Comparison of ENCODE assay signal across 18 cellular contexts in the genomic region with DNA sequence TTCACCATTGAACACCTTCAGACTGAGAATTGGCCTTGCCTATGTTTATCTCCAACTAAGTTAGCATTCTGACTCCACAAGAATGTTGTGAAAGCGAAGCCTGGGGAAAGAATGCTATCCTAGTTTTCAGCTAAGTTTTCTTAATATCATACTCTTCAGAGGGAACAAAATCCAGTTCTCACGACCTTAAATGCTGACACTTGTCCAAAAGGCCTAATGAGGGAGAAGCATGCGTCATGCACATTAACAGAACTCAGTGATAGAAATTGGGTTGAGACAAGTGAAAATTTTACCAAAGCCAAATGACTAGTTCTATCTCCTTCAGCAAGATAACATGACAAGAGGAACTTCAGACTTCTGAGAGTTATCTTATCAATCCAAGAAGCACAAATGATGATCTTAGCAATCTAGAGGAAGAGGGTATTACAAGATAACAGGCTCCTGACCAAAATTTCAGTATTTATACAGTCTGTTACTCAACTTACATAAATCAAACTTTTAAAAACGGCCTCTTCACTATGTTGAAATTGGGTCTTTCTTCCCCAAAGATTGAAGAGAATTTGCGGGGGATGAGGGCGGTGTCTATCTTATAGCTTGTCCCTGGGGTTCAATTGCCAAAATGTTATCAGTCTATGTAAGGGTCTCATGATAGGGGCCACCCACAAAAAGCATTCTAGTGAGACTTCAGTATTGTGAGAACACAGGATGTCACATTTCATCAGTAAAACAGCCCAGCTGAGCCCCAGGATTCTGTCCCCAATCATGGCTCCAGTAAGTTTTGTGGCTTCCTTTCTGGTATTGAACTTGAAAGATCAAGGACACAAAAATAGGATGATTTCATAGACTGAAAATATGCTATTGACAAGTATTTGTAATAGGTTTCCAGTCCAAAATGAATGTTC. TPM values are rescaled to one million over a fixed set of nuclear protein-coding genes. Genes with fewer than 3 reads are reported as not detected.
DNase-seq lines count a peak whose midpoint lies in the region; ATAC-seq and TF ChIP-seq lines count a peak whose summit lies in the region.
"Had no signal": no experiment of that assay in that cellular context is flagged by ENCODE, and none has a peak within 500 bp of the region (broad histone marks: within the 10 kb centered on the region; RNA-seq: fewer than 3 reads in every experiment).

No MANE protein-coding gene starts in this region.

- TF ChIP-seq CTCF in NB4 (IDR thresholded peaks at IDR 0.05; ENCODE audit: low read depth, low read length) (no peak), choroid plexus epithelial cell (conservative IDR thresholded peaks at IDR 0.05; ENCODE audit: low read depth, low read length) (no peak), neural progenitor cell (IDR thresholded peaks at IDR 0.05) (no peak)

- H3K27me3 Mint-ChIP-seq in neural progenitor cell (ENCODE audit: insufficient read depth, low read depth), result no peaks in the 10 kb centered on the region
- H3K27me3 Mint-ChIP-seq: CD4-positive, alpha-beta T cell; type B pancreatic cell had no signal

- no peak overlapping the region for H3K27ac ChIP-seq in neural progenitor cell

- no peaks in the 10 kb centered on the region for H3K36me3 ChIP-seq in neural progenitor cell

- TF ChIP-seq POLR2A in NB4 (IDR thresholded peaks at IDR 0.05; ENCODE audit: extremely low read depth, insufficient read length), result no peak

- intact Hi-C loops in posterior vena cava (cut with DNase I), result no loop called here

- DNase-seq in SIG-M5 treated with dmso at 0.1 percent for 504 hours (lab: John Stamatoyannopoulos, UW; ENCODE audit: unreplicated experiment) (peak; percentile 17), SIG-M5 (lab: John Stamatoyannopoulos, UW) (no peak), NB4 (ENCODE audit: low read depth) (peak; percentile 25), choroid plexus epithelial cell (ENCODE audit: low read depth) (peak; percentile 53), neural progenitor cell (ENCODE audit: low spot score) (no peak), posterior vena cava (ENCODE audit: low spot score) (no peak)
- no peak for DNase-seq in stimulated activated naive CD8-positive, alpha-beta T cell treated with anti-CD3 and anti-CD28 coated beads, Interleukin-15, Interleukin-2, amounts not matched to agents 100 U/mL and 50 U/mL, for 24 hours
- DNase-seq: 8988T; activated CD4-positive, alpha-beta T cell treated with anti-CD3 and anti-CD28 coated beads, Interleukin-2, amount 50 U/mL, for 1 hour; amniotic stem cell; CD4-positive, alpha-beta T cell; H9; NCI-H2029; NCI-H748 treated with DMSO at 0.1 percent for 48 hours; stimulated activated CD4-positive, alpha-beta T cell treated with anti-CD3 and anti-CD28 coated beads, Interleukin-4, amount 100 ng/mL, for 24 hours had no signal

- H3K4me3 ChIP-seq in NB4 (ENCODE audit: low read depth, low read length) (no peak overlapping the region), choroid plexus epithelial cell (ENCODE audit: low read depth, low read length) (no peak overlapping the region), neural progenitor cell (no peak overlapping the region)

- peaks cover 9% of the 10 kb centered on the region for H4K20me1 ChIP-seq in neural progenitor cell (ENCODE audit: low read depth)

- H3F3A ChIP-seq in neural progenitor cell (ENCODE audit: low read depth), result peaks cover 20% of the 10 kb centered on the region

- H3K36me3 Mint-ChIP-seq in neural progenitor cell, result peaks cover 31% of the 10 kb centered on the region

- peaks cover 13% of the 10 kb centered on the region for H3K4me1 ChIP-seq in neural progenitor cell

- H2AFZ ChIP-seq in neural progenitor cell (replicated peaks), result no peak overlapping the region

- no peak overlapping the region for H3K4me2 ChIP-seq in neural progenitor cell

- H3K27me3 ChIP-seq in neural progenitor cell, result no peaks in the 10 kb centered on the region

- H3K4me3 Mint-ChIP-seq in neural progenitor cell, result no peak overlapping the region
- H3K4me3 Mint-ChIP-seq: CD4-positive, alpha-beta T cell; H9; type B pancreatic cell had no signal

- no peaks in the 10 kb centered on the region for H3K79me2 ChIP-seq in neural progenitor cell (ENCODE audit: low read depth)

- no peaks in the 10 kb centered on the region for H3K9me3 ChIP-seq in neural progenitor cell (ENCODE audit: low read depth)

- peaks cover 20% of the 10 kb centered on the region for H3K4me1 Mint-ChIP-seq in neural progenitor cell

- no peak for ATAC-seq in SK-N-SH treated with all-trans-retinoic acid at 6 μM for 48 hours
- no peak for ATAC-seq in stimulated activated naive CD8-positive, alpha-beta T cell treated with anti-CD3 and anti-CD28 coated beads, Interleukin-15, Interleukin-2, amounts not matched to agents 100 U/mL and 50 U/mL, for 24 hours

- no peaks in the 10 kb centered on the region for H3K9me3 Mint-ChIP-seq in neural progenitor cell
- H3K9me3 Mint-ChIP-seq: activated T-helper 2 cell treated with anti-CD3 and anti-CD28 coated beads, Interferon-gamma antibody, Interleukin-2, Interleukin-4, amounts not matched to agents 10 μg/mL and 5 μg/mL and 100 μg/mL, durations not matched to agents 14 hours and 24 hours and 36 hours; CD4-positive, alpha-beta T cell; H9; type B pancreatic cell had no signal

- H3K27ac Mint-ChIP-seq in neural progenitor cell, result peak overlapping the region; percentile 5
- H3K27ac Mint-ChIP-seq: activated T-helper 2 cell treated with anti-CD3 and anti-CD28 coated beads, Interferon-gamma antibody, Interleukin-2, Interleukin-4, amounts not matched to agents 10 μg/mL and 5 μg/mL and 100 μg/mL, durations not matched to agents 14 hours and 24 hours and 36 hours; CD4-positive, alpha-beta T cell; type B pancreatic cell had no signal

- H3K9ac ChIP-seq in neural progenitor cell, result no peak overlapping the region

TF ChIP-seq in SK-N-SH treated with all-trans-retinoic acid at 6 μM for 48 hours, 23 proteins besides CTCF, POLR2A, EP300 and RAD21:
- TF ChIP-seq OSR1 (CRISPR knock-in tag; IDR thresholded peaks at IDR 0.05) (no peak), CSDC2 (CRISPR knock-in tag; IDR thresholded peaks at IDR 0.05) (no peak), PPARA (CRISPR knock-in tag; IDR thresholded peaks at IDR 0.05; ENCODE audit: borderline replicate concordance) (no peak), TCF4 (CRISPR knock-in tag; IDR thresholded peaks at IDR 0.05; ENCODE audit: borderline replicate concordance) (no peak), ZNF8 (CRISPR knock-in tag; IDR thresholded peaks at IDR 0.05) (no peak), ISL1 (CRISPR knock-in tag; IDR thresholded peaks at IDR 0.05) (no peak), ZC3H10 (CRISPR knock-in tag; IDR thresholded peaks at IDR 0.05) (no peak), GLIS3 (CRISPR knock-in tag; IDR thresholded peaks at IDR 0.05) (no peak), ESRRG (CRISPR knock-in tag; IDR thresholded peaks at IDR 0.05) (no peak), TOX (CRISPR knock-in tag; IDR thresholded peaks at IDR 0.05; ENCODE audit: borderline replicate concordance) (no peak), ZNF565 (CRISPR knock-in tag; conservative IDR thresholded peaks at IDR 0.05; ENCODE audit: low read depth) (no peak), SNAI2 (CRISPR knock-in tag; IDR thresholded peaks at IDR 0.05) (no peak), ZNF70 (CRISPR knock-in tag; IDR thresholded peaks at IDR 0.05) (no peak), ARNTL (CRISPR knock-in tag; IDR thresholded peaks at IDR 0.05; ENCODE audit: borderline replicate concordance, low read depth) (no peak), RARB (CRISPR knock-in tag; IDR thresholded peaks at IDR 0.05) (no peak)
- TF ChIP-seq, protein P1, sequence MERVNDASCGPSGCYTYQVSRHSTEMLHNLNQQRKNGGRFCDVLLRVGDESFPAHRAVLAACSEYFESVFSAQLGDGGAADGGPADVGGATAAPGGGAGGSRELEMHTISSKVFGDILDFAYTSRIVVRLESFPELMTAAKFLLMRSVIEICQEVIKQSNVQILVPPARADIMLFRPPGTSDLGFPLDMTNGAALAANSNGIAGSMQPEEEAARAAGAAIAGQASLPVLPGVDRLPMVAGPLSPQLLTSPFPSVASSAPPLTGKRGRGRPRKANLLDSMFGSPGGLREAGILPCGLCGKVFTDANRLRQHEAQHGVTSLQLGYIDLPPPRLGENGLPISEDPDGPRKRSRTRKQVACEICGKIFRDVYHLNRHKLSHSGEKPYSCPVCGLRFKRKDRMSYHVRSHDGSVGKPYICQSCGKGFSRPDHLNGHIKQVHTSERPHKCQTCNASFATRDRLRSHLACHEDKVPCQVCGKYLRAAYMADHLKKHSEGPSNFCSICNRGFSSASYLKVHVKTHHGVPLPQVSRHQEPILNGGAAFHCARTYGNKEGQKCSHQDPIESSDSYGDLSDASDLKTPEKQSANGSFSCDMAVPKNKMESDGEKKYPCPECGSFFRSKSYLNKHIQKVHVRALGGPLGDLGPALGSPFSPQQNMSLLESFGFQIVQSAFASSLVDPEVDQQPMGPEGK (CRISPR knock-in tag; IDR thresholded peaks at IDR 0.05; ENCODE audit: borderline replicate concordance), result no peak
- TF ChIP-seq, protein P2, sequence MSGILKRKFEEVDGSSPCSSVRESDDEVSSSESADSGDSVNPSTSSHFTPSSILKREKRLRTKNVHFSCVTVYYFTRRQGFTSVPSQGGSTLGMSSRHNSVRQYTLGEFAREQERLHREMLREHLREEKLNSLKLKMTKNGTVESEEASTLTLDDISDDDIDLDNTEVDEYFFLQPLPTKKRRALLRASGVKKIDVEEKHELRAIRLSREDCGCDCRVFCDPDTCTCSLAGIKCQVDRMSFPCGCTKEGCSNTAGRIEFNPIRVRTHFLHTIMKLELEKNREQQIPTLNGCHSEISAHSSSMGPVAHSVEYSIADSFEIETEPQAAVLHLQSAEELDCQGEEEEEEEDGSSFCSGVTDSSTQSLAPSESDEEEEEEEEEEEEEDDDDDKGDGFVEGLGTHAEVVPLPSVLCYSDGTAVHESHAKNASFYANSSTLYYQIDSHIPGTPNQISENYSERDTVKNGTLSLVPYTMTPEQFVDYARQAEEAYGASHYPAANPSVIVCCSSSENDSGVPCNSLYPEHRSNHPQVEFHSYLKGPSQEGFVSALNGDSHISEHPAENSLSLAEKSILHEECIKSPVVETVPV (CRISPR knock-in tag; IDR thresholded peaks at IDR 0.05), result no peak

RNA-seq across cellular contexts. Expression of a gene that starts 26.5 kb away (rescaled TPM):
- total RNA-seq in neural progenitor cell (ENCODE audit: low replicate concordance), result 5.1 and 8.9 TPM in 2 replicates
- 1 to 10 TPM; 3.6 to 5.3 TPM for total RNA-seq in posterior vena cava

RNA-seq across cellular contexts. Expression of a gene that starts 43.1 kb away (rescaled TPM):
- 449 and 700 TPM in 2 replicates for total RNA-seq in neural progenitor cell (ENCODE audit: low replicate concordance)
- 100 to 1,000 TPM; 157 to 168 TPM for total RNA-seq in posterior vena cava

Comparison
In these comparisons a context has a peak if more than half of its experiments do, and no peak if none do; other contexts are left out.
1. DNase-seq: peak in SIG-M5 treated with dmso at 0.1 percent for 504 hours (single experiment), NB4 (single experiment) and choroid plexus epithelial cell (single experiment); none in SIG-M5 (single experiment), neural progenitor cell (single experiment), posterior vena cava (single experiment) and stimulated activated naive CD8-positive, alpha-beta T cell treated with anti-CD3 and anti-CD28 coated beads, Interleukin-15, Interleukin-2, amounts not matched to agents 100 U/mL and 50 U/mL, for 24 hours (single experiment).